Comparison of ENCODE assay signal across 9 cellular contexts in genomic region chr5:131514316-131515275, GRCh38.
DNase-seq lines count a peak whose midpoint lies in the region; ATAC-seq and TF ChIP-seq lines count a peak whose summit lies in the region.
"Had no signal": no experiment of that assay in that cellular context is flagged by ENCODE, and none has a peak within 500 bp of the region (broad histone marks: within the 10 kb centered on the region; RNA-seq: fewer than 3 reads in every experiment).

No MANE protein-coding gene starts in this region.

- H3K27ac ChIP-seq in mammary epithelial cell (ENCODE audit: insufficient read depth, low read depth, low read length), result no peak overlapping the region
- H3K27ac ChIP-seq: 22Rv1 had no signal

- H3K4me2 ChIP-seq in mammary epithelial cell (ENCODE audit: insufficient read depth, low read depth, low read length) (no peak overlapping the region), skeletal muscle satellite cell (ENCODE audit: low read length) (peak overlapping the region; percentile 20)

- DNase-seq in NOMO-1 treated with DMSO at 0.1 percent for 48 hours (lab: John Stamatoyannopoulos, UW; ENCODE audit: unreplicated experiment) (peak; percentile 27), NOMO-1 treated with dmso at 0.1 percent for 144 hours (lab: John Stamatoyannopoulos, UW; ENCODE audit: unreplicated experiment) (no peak), mammary epithelial cell (peak; percentile 44), NCI-H1092 treated with DMSO at 0.1 percent for 48 hours (lab: John Stamatoyannopoulos, UW) (no peak), occipital lobe (lab: John Stamatoyannopoulos, UW) (no peak)
- DNase-seq in Jurkat, Clone E6-1 (ENCODE audit: low read depth, low spot score), result peak; percentile 55

- CTCF ChIA-PET in mammary epithelial cell (lab: Charles Lee; ENCODE audit: low non-redundant PET), result no interaction called here

- H3K27me3 ChIP-seq in mammary epithelial cell (ENCODE audit: insufficient read depth, low read length) (no peaks in the 10 kb centered on the region), skeletal muscle satellite cell (ENCODE audit: control insufficient read depth, insufficient read depth, low read length) (no peaks in the 10 kb centered on the region)

- no peak overlapping the region for H3K9ac ChIP-seq in mammary epithelial cell (ENCODE audit: insufficient read depth, low read length)
- H3K9ac ChIP-seq in skeletal muscle satellite cell (ENCODE audit: low read depth, low read length), result no peak overlapping the region

- BruUV-seq in mammary epithelial cell (replicated peaks; lab: Mats Ljungman, UMichigan), result no TSS peak

- peak in 1 of 2 donors; percentile 18 for TF ChIP-seq CTCF in mammary epithelial cell (conservative IDR thresholded peaks at IDR 0.05 in 1 of 2, IDR thresholded peaks at IDR 0.05 in 1 of 2; ENCODE audit: extremely low read depth in 1 of 2, insufficient read depth in 1 of 2, low read depth in 1 of 2, low read length in 2 of 2)

- H3K36me3 ChIP-seq in mammary epithelial cell (ENCODE audit: insufficient read depth, low read length) (peaks cover under 1% of the 10 kb centered on the region), skeletal muscle satellite cell (ENCODE audit: insufficient read depth, low read length) (no peaks in the 10 kb centered on the region)

- no peaks in the 10 kb centered on the region for H3K79me2 ChIP-seq in mammary epithelial cell (ENCODE audit: insufficient read depth, low read length)

- intact Hi-C loops in mammary epithelial cell (cut with micrococcal nuclease), result no loop called here

- no peak overlapping the region for H2AFZ ChIP-seq in mammary epithelial cell (ENCODE audit: low read depth, low read length)

- dilution Hi-C loops in mammary epithelial cell (cut with HindIII; ENCODE audit: low sequenced_read_pairs), result no loop called here

- in situ Hi-C loops in mammary epithelial cell (cut with MboI; ENCODE audit: low sequenced_read_pairs in 2 of 2), result no loop called here

- ATAC-seq in GM18498 (IDR thresholded peaks at IDR 0.05; ENCODE audit: unreplicated experiment), result no peak

- peak overlapping the region; percentile 19 for H3K4me3 ChIP-seq in Jurkat, Clone E6-1 (ENCODE audit: low read length)
- H3K4me3 ChIP-seq in mammary epithelial cell (replicated peaks in 1 of 3; ENCODE audit: insufficient read depth in 1 of 3, low read depth in 2 of 3, low read length in 3 of 3) (no peak overlapping the region), skeletal muscle satellite cell (ENCODE audit: low read length) (no peak overlapping the region)

- no peaks in the 10 kb centered on the region for H4K20me1 ChIP-seq in mammary epithelial cell (ENCODE audit: insufficient read depth, low read length)

- WGBS in mammary epithelial cell (ENCODE audit: low coverage, missing lambda C conversion rate), result 96% methylated on average over 6 of the region's 6 CpGs

- no peaks in the 10 kb centered on the region for H3K9me3 ChIP-seq in mammary epithelial cell (replicated peaks; ENCODE audit: insufficient read depth, low read length)
- no peaks in the 10 kb centered on the region for H3K9me3 ChIP-seq in skeletal muscle satellite cell (replicated peaks; ENCODE audit: low read length)

- H3K4me1 ChIP-seq in mammary epithelial cell (ENCODE audit: insufficient read depth, low read length) (peaks cover 4% of the 10 kb centered on the region), skeletal muscle satellite cell (ENCODE audit: control insufficient read depth, insufficient read depth, low read length) (peaks cover 13% of the 10 kb centered on the region)

Comparison
In these comparisons a context has a peak if more than half of its experiments do, and no peak if none do; other contexts are left out.
1. DNase-seq: peak in NOMO-1 treated with DMSO at 0.1 percent for 48 hours (single experiment), Jurkat, Clone E6-1 (single experiment) and mammary epithelial cell (single experiment); none in NOMO-1 treated with dmso at 0.1 percent for 144 hours (single experiment), NCI-H1092 treated with DMSO at 0.1 percent for 48 hours (single experiment) and occipital lobe (single experiment).